31 cellular contexts compared by ENCODE assay signal in the genomic region with DNA sequence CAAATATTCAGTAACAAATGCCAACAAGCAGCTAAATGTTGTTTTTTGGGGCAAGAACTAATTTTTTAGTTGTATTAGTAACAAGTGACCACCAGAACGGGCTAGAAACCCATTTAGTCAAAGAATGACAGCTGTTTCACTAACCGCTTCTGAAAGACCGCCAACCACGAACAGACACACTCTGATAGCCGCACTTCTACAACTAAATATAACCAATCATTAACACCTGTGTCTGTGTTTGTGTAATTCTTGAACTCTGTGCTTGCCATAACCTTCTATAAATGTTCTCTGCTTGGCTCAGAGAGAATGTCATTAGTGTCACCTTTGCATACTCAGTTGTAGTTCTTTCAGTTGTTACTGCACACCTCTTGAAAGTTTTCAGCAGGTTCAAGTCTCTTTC.
DNase-seq lines count a peak whose midpoint lies in the region; ATAC-seq, FAIRE-seq and TF ChIP-seq lines count a peak whose summit lies in the region.
"Had no signal": no experiment of that assay in that cellular context is flagged by ENCODE, and none has a peak within 500 bp of the region (broad histone marks: within the 10 kb centered on the region; RNA-seq: fewer than 3 reads in every experiment).

No MANE protein-coding gene starts in this region.

- H3K27ac ChIP-seq in DOHH2 (ENCODE audit: low read depth, low read length): peak overlapping the region; percentile 75
- H3K27ac ChIP-seq: adrenal gland, esophagus muscularis mucosa, PC-9, transverse colon had no signal

- no peaks in the 10 kb centered on the region for H3K79me2 ChIP-seq in DOHH2 (ENCODE audit: control insufficient read depth, low read length)

- no peak for TF ChIP-seq CTCF in DOHH2 (IDR thresholded peaks at IDR 0.05; ENCODE audit: low read depth, low read length, poor library complexity, severe bottlenecking)

- H3K27me3 ChIP-seq in DOHH2 (ENCODE audit: control insufficient read depth, low read length): no peaks in the 10 kb centered on the region
- H3K27me3 ChIP-seq: adrenal gland, esophagus muscularis mucosa, transverse colon had no signal

- peak overlapping the region; percentile 50 for H3K4me2 ChIP-seq in DOHH2 (ENCODE audit: low read length)
- H3K4me2 ChIP-seq: GM23338, PC-9 had no signal

- DNase-seq in NAMALWA (ENCODE audit: low spot score) (peak; percentile 67), NCI-H146 treated with DMSO at 0.1 percent for 48 hours (lab: John Stamatoyannopoulos, UW; ENCODE audit: unreplicated experiment) (no peak), erythroblast (lab: John Stamatoyannopoulos, UW) (no peak), glomerular visceral epithelial cell (ENCODE audit: extremely low spot score) (no peak), GM19239 (ENCODE audit: insufficient read length, low spot score) (no peak)
- DNase-seq: activated CD4-positive, alpha-beta memory T cell treated with anti-CD3 and anti-CD28 coated beads for 36 hours; activated CD4-positive, alpha-beta T cell treated with anti-CD3 and anti-CD28 coated beads for 1 hour; activated CD8-positive, alpha-beta memory T cell treated with anti-CD3 and anti-CD28 coated beads, Interleukin-2, amount 50 U/mL, for 48 hours; activated naive CD4-positive, alpha-beta T cell treated with anti-CD3 and anti-CD28 coated beads for 36 hours; adrenal gland; CD4-positive, alpha-beta memory T cell; dermis blood vessel endothelial cell; endodermal cell; foreskin fibroblast; IMR-90; NCI-H1105; NCI-H187 treated with DMSO at 0.1 percent for 48 hours; NCI-H2171; NCI-H510A; nephron progenitor cell; NK-92 treated with Interleukin-12 subunit alpha and Interleukin-12 subunit beta, amount 100 ng/mL, for 24 hours; PC-9; SIG-M5; stimulated activated CD4-positive, alpha-beta T cell treated with anti-CD3 and anti-CD28 coated beads, Interleukin-4, amount 100 ng/mL, for 4 hours; transverse colon had no signal

- no peaks in the 10 kb centered on the region for H3K9me3 ChIP-seq in DOHH2 (ENCODE audit: control insufficient read depth, insufficient read depth, low read length)
- H3K9me3 ChIP-seq: adrenal gland, esophagus muscularis mucosa, transverse colon had no signal

- no peaks in the 10 kb centered on the region for H4K20me1 ChIP-seq in DOHH2 (ENCODE audit: control insufficient read depth, insufficient read depth, low read depth, low read length)

- no peaks in the 10 kb centered on the region for H3F3A ChIP-seq in DOHH2 (ENCODE audit: control insufficient read depth, insufficient read depth)

- H3K9me2 ChIP-seq in DOHH2 (replicated peaks; ENCODE audit: control insufficient read depth, low read length): no peaks in the 10 kb centered on the region

- TF ChIP-seq POLR2A in erythroblast (IDR thresholded peaks at IDR 0.05; ENCODE audit: low read length): no peak

- ATAC-seq in GM18858 (IDR thresholded peaks at IDR 0.05; ENCODE audit: unreplicated experiment) (peak; percentile 75), HG02870 (IDR thresholded peaks at IDR 0.05; ENCODE audit: unreplicated experiment) (peak; percentile 74)
- ATAC-seq: GM23338; stimulated activated effector memory CD8-positive, alpha-beta T cell treated with anti-CD3 and anti-CD28 coated beads, Interleukin-12 subunit alpha, Interleukin-12 subunit beta, amount 100 ng/mL, for 72 hours had no signal

- H3K4me3 ChIP-seq in DOHH2 (ENCODE audit: low read length): peak overlapping the region; percentile 38
- H3K4me3 ChIP-seq: adrenal gland, esophagus muscularis mucosa, GM23338, PC-9, transverse colon had no signal

- no peak for FAIRE-seq in GM19239 (lab: Jason Lieb, UNC)

- H3K36me3 ChIP-seq in DOHH2 (ENCODE audit: control insufficient read depth, low read length): no peaks in the 10 kb centered on the region
- H3K36me3 ChIP-seq: adrenal gland, esophagus muscularis mucosa, transverse colon had no signal

- peaks cover 34% of the 10 kb centered on the region for H3K4me1 ChIP-seq in DOHH2 (ENCODE audit: control insufficient read depth, low read length)
- H3K4me1 ChIP-seq: adrenal gland, esophagus muscularis mucosa, transverse colon had no signal
